Comparison of ENCODE assay signal across 10 cellular contexts in genomic region chr6:52522151-52522626, GRCh38. TPM values are rescaled to one million over a fixed set of nuclear protein-coding genes. Genes with fewer than 3 reads are reported as not detected.
DNase-seq lines count a peak whose midpoint lies in the region; FAIRE-seq and TF ChIP-seq lines count a peak whose summit lies in the region.
"Had no signal": no experiment of that assay in that cellular context is flagged by ENCODE, and none has a peak within 500 bp of the region (broad histone marks: within the 10 kb centered on the region; RNA-seq: fewer than 3 reads in every experiment).

No MANE protein-coding gene starts in this region.

- no peak for TF ChIP-seq POLR2A in esophagus squamous epithelium (IDR thresholded peaks at IDR 0.05)
- TF ChIP-seq POLR2A in vagina (IDR thresholded peaks at IDR 0.05), result no peak
- TF ChIP-seq POLR2A in GM12892 (IDR thresholded peaks at IDR 0.05; ENCODE audit: low read depth, low read length), result no peak

- H3K4me3 ChIP-seq in OCI-LY1 (ENCODE audit: low read depth, low read length, poor library complexity, severe bottlenecking) (no peak overlapping the region), esophagus squamous epithelium (no peak overlapping the region), vagina (no peak overlapping the region)

- peak overlapping the region; percentile 57 for H3K27ac Mint-ChIP-seq in mesothelial cell of epicardium
- no peak overlapping the region for H3K27ac Mint-ChIP-seq in activated T-helper 2 cell treated with anti-CD3 and anti-CD28 coated beads, Interferon-gamma antibody, Interleukin-2, Interleukin-4, amounts not matched to agents 10 μg/mL and 5 μg/mL and 100 μg/mL, durations not matched to agents 14 hours and 24 hours and 36 hours
- H3K27ac Mint-ChIP-seq: activated B cell treated with CpG ODN at 0.5 μM for 24 hours had no signal

- H3K79me2 ChIP-seq in OCI-LY1 (ENCODE audit: insufficient read depth, low read length), result peaks cover 9% of the 10 kb centered on the region

- peaks cover 31% of the 10 kb centered on the region for H3K36me3 ChIP-seq in OCI-LY1 (ENCODE audit: insufficient read depth, low read length)
- no peaks in the 10 kb centered on the region for H3K36me3 ChIP-seq in esophagus squamous epithelium
- no peaks in the 10 kb centered on the region for H3K36me3 ChIP-seq in vagina

- H3F3A ChIP-seq in OCI-LY1 (ENCODE audit: insufficient read depth, low read length), result no peaks in the 10 kb centered on the region

- peaks cover 25% of the 10 kb centered on the region for H3K4me1 Mint-ChIP-seq in mesothelial cell of epicardium
- peaks cover 17% of the 10 kb centered on the region for H3K4me1 Mint-ChIP-seq in activated T-helper 2 cell treated with anti-CD3 and anti-CD28 coated beads, Interferon-gamma antibody, Interleukin-2, Interleukin-4, amounts not matched to agents 10 μg/mL and 5 μg/mL and 100 μg/mL, durations not matched to agents 14 hours and 24 hours and 36 hours (ENCODE audit: low read depth)

- H3K9me3 ChIP-seq in OCI-LY1 (ENCODE audit: low read length) (no peaks in the 10 kb centered on the region), esophagus squamous epithelium (no peaks in the 10 kb centered on the region), vagina (no peaks in the 10 kb centered on the region)

- peak overlapping the region; percentile 89 for H3K27ac ChIP-seq in OCI-LY1 (ENCODE audit: low read depth, low read length, poor library complexity, severe bottlenecking)
- peak overlapping the region; percentile 10 to 86 (median 58) for H3K27ac ChIP-seq in esophagus squamous epithelium
- peak overlapping the region; percentile 37 for H3K27ac ChIP-seq in vagina
- H3K27ac ChIP-seq: KMS-11 had no signal

- peak overlapping the region; percentile 25; the same call in 1 of the 2 replicates for H3K4me2 ChIP-seq in OCI-LY1 (ENCODE audit: low read length)
- H3K4me2 ChIP-seq: KMS-11 had no signal

- no peak overlapping the region for H2AFZ ChIP-seq in OCI-LY1 (ENCODE audit: low read length)

- DNase-seq in esophagus squamous epithelium (lab: John Stamatoyannopoulos, UW) (no peak), mesothelial cell of epicardium (ENCODE audit: low spot score in 2 of 2, unreplicated experiment in 2 of 2) (no peak), vagina (ENCODE audit: extremely low spot score in 2 of 2) (peak in 1 of 2 donors; percentile 86), occipital lobe (lab: John Stamatoyannopoulos, UW) (no peak), GM12892 (ENCODE audit: insufficient read length) (no peak)
- no peak for DNase-seq in activated T-helper 2 cell treated with anti-CD3 and anti-CD28 coated beads, Interferon-gamma antibody, Interleukin-2, Interleukin-4, amounts not matched to agents 10 μg/mL and 5 μg/mL and 100 μg/mL, durations not matched to agents 14 hours and 24 hours and 36 hours (ENCODE audit: low spot score)
- DNase-seq: activated B cell treated with CpG ODN at 0.5 μM for 24 hours had no signal

- H3K36me3 Mint-ChIP-seq in mesothelial cell of epicardium, result peaks cover 6% of the 10 kb centered on the region
- peaks cover 12% of the 10 kb centered on the region for H3K36me3 Mint-ChIP-seq in activated T-helper 2 cell treated with anti-CD3 and anti-CD28 coated beads, Interferon-gamma antibody, Interleukin-2, Interleukin-4, amounts not matched to agents 10 μg/mL and 5 μg/mL and 100 μg/mL, durations not matched to agents 14 hours and 24 hours and 36 hours (ENCODE audit: low read depth)

- H3K9ac ChIP-seq in OCI-LY1 (ENCODE audit: low read length), result peak overlapping the region; percentile 33; the same call in 1 of the 2 replicates
- H3K9ac ChIP-seq: KMS-11 had no signal

- H3K4me1 ChIP-seq in OCI-LY1 (ENCODE audit: insufficient read depth, low read length, severe bottlenecking) (peaks cover 52% of the 10 kb centered on the region), esophagus squamous epithelium (peaks cover 10 to 60% (median 25%) of the 10 kb centered on the region in 3 donors), vagina (peaks cover 35% of the 10 kb centered on the region)

- intact Hi-C loops in esophagus squamous epithelium (cut with DNase I) (no loop called here), vagina (cut with DNase I) (no loop called here)
- intact Hi-C loops in activated T-helper 2 cell treated with anti-CD3 and anti-CD28 coated beads, Interferon-gamma antibody, Interleukin-2, Interleukin-4, amounts not matched to agents 10 μg/mL and 5 μg/mL and 100 μg/mL, durations not matched to agents 14 hours and 24 hours and 36 hours (cut with micrococcal nuclease), result no loop called here

- no peaks in the 10 kb centered on the region for H4K20me1 ChIP-seq in OCI-LY1 (ENCODE audit: insufficient read depth, low read length)

- H3K4me3 Mint-ChIP-seq in mesothelial cell of epicardium, result no peak overlapping the region
- no peak overlapping the region for H3K4me3 Mint-ChIP-seq in activated T-helper 2 cell treated with anti-CD3 and anti-CD28 coated beads, Interferon-gamma antibody, Interleukin-2, Interleukin-4, amounts not matched to agents 10 μg/mL and 5 μg/mL and 100 μg/mL, durations not matched to agents 14 hours and 24 hours and 36 hours (ENCODE audit: low read depth)
- H3K4me3 Mint-ChIP-seq: activated B cell treated with CpG ODN at 0.5 μM for 24 hours had no signal

- no peak for FAIRE-seq in GM12892 (lab: Jason Lieb, UNC)
- FAIRE-seq: frontal cortex had no signal

- 49 to 60% methylated on average over 7 of the region's 7 CpGs for WGBS in esophagus squamous epithelium, 2 donors

- H3K9me3 Mint-ChIP-seq in mesothelial cell of epicardium, result no peaks in the 10 kb centered on the region
- no peaks in the 10 kb centered on the region for H3K9me3 Mint-ChIP-seq in activated T-helper 2 cell treated with anti-CD3 and anti-CD28 coated beads, Interferon-gamma antibody, Interleukin-2, Interleukin-4, amounts not matched to agents 10 μg/mL and 5 μg/mL and 100 μg/mL, durations not matched to agents 14 hours and 24 hours and 36 hours
- H3K9me3 Mint-ChIP-seq: activated B cell treated with CpG ODN at 0.5 μM for 24 hours had no signal

- TF ChIP-seq CTCF in OCI-LY1 (IDR thresholded peaks at IDR 0.05; ENCODE audit: low read length) (no peak), esophagus squamous epithelium (IDR thresholded peaks at IDR 0.05) (no peak), mesothelial cell of epicardium (IDR thresholded peaks at IDR 0.05; ENCODE audit: unreplicated experiment) (no peak), vagina (IDR thresholded peaks at IDR 0.05) (no peak)

- H3K27me3 ChIP-seq in OCI-LY1 (ENCODE audit: insufficient read depth, low read length) (no peaks in the 10 kb centered on the region), esophagus squamous epithelium (no peaks in the 10 kb centered on the region), vagina (no peaks in the 10 kb centered on the region)

- H3K27me3 Mint-ChIP-seq in mesothelial cell of epicardium (ENCODE audit: low read depth), result no peaks in the 10 kb centered on the region
- no peaks in the 10 kb centered on the region for H3K27me3 Mint-ChIP-seq in activated T-helper 2 cell treated with anti-CD3 and anti-CD28 coated beads, Interferon-gamma antibody, Interleukin-2, Interleukin-4, amounts not matched to agents 10 μg/mL and 5 μg/mL and 100 μg/mL, durations not matched to agents 14 hours and 24 hours and 36 hours (ENCODE audit: low read depth)
- H3K27me3 Mint-ChIP-seq: activated B cell treated with CpG ODN at 0.5 μM for 24 hours had no signal

- H3K9me2 ChIP-seq in OCI-LY1 (ENCODE audit: low read depth, low read length), result no peaks in the 10 kb centered on the region

RNA-seq across cellular contexts. Expression of gene TRAM2, which starts 54.7 kb away (rescaled TPM):
- 1 to 10 TPM; 2.3 to 8.6 (median 5.3) TPM for total RNA-seq in esophagus squamous epithelium
- total RNA-seq in mesothelial cell of epicardium, result 21.7 to 22.1 TPM (median 21.8 TPM) in 3 replicates
- 11.0 TPM for total RNA-seq in vagina
- 1.6 TPM for total RNA-seq in occipital lobe
- polyA plus RNA-seq in GM12892 (2012; ENCODE audit: missing spikeins), result 5.6 TPM
- 4.7 TPM in 2 replicates for total RNA-seq in activated T-helper 2 cell treated with anti-CD3 and anti-CD28 coated beads, Interferon-gamma antibody, Interleukin-2, Interleukin-4, amounts not matched to agents 10 μg/mL and 5 μg/mL and 100 μg/mL, durations not matched to agents 14 hours and 24 hours and 36 hours

Comparison
In these comparisons a context has a peak if more than half of its experiments do, and no peak if none do; other contexts are left out.
1. H3K27ac ChIP-seq: peak in every context shown above with its lines; median percentile 89 in OCI-LY1; 58 in esophagus squamous epithelium; 37 in vagina.